Comparison of ENCODE assay signal across 2 cellular contexts in the genomic region with DNA sequence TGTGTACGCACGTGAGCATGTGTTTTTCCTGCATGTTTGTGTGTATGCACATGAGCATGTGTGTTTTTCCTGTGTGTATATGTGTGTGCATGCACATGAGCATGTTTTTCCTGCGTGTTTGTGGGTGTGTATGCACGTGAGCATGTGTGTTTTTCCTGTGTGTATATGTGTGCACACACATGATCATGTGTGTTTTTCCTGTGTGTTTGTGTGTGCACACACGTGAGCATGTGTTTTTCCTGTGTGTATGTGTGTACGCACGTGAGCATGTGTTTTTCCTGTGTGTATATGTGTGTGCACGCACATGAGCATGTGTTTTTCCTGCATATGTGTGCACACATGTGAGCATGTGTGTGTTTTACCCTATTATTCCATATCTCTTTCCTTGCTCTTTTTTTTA.
TF ChIP-seq lines count a peak whose summit lies in the region.

No MANE protein-coding gene starts in this region.

TF ChIP-seq in HepG2, 621 proteins besides CTCF, POLR2A, EP300 and RAD21:
- TF ChIP-seq MNT (IDR thresholded peaks at IDR 0.05) (peak; percentile 93), RXRA (CRISPR knock-in tag; IDR thresholded peaks at IDR 0.05) (no peak), ZNF720 (CRISPR knock-in tag; IDR thresholded peaks at IDR 0.05) (no peak)

TF ChIP-seq in H1, 55 proteins besides CTCF, POLR2A, EP300 and RAD21:
- TF ChIP-seq MAX (IDR thresholded peaks at IDR 0.05) (no peak), YY1 (IDR thresholded peaks at IDR 0.05; ENCODE audit: low read depth, low read length) (no peak), GABPA (IDR thresholded peaks at IDR 0.05; ENCODE audit: borderline replicate concordance, insufficient read depth, low read length) (no peak), SAP30 (IDR thresholded peaks at IDR 0.05; ENCODE audit: insufficient read depth, insufficient replicate concordance, low read length) (no peak), BRCA1 (IDR thresholded peaks at IDR 0.05; ENCODE audit: low read depth, low read length) (no peak), PHF8 (conservative IDR thresholded peaks at IDR 0.05; ENCODE audit: low read depth, low read length) (no peak), SIX5 (IDR thresholded peaks at IDR 0.05; ENCODE audit: low read depth, low read length) (no peak), SRF (IDR thresholded peaks at IDR 0.05; ENCODE audit: low read depth, low read length) (no peak), CHD2 (IDR thresholded peaks at IDR 0.05; ENCODE audit: low read length) (no peak), CBX8 (IDR thresholded peaks at IDR 0.05; ENCODE audit: borderline replicate concordance, low read depth, low read length) (no peak)
